12 cellular contexts compared by ENCODE assay signal in the genomic region with DNA sequence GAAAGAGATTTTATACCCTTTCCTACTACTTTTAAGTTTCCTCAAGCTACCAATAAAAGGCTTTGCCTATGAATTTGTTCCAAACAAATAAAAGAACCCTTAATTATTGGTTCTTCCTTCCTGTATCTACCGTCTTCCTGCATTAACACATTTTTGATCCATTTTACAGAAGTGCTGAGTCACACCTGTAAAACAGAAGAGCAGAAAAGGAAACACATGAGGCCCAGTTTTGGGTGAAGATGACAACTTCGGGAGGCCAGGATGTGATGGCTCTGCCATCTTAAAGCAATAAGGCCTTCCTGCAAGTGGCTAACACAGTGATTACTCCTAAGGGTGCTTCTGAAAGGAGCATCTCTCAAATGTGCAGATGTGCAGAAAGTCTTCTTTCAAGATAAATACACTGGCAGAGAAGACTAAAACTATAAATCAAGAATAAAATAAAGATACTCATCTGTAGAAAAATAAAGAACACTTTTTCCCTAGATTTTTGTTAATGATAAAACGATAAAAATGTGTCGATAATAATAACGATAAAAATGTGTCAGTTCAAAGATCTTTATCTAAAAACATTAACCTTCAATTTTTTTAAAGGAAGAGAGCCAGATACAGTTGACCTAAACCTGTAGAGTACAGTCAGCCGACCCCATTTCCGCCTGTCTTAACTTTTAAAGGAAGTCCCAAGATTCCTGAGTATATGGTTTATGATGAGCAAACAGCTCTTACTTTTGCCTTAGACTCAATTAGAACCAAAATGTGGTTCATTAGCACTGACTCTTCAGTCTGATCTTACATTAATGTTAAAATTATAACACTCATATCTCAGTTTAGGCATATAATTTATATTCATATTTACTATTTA.
A peak's percentile ranks its signal among the peaks of the same experiment; 100 is the strongest.
DNase-seq lines count a peak whose midpoint lies in the region; ATAC-seq, FAIRE-seq and TF ChIP-seq lines count a peak whose summit lies in the region.
"Had no signal": no experiment of that assay in that cellular context is flagged by ENCODE, and none has a peak within 500 bp of the region (broad histone marks: within the 10 kb centered on the region; RNA-seq: fewer than 3 reads in every experiment).

No MANE protein-coding gene starts in this region.

- H3K27me3 ChIP-seq in OCI-LY1 (ENCODE audit: insufficient read depth, low read length) (no peaks in the 10 kb centered on the region), astrocyte (ENCODE audit: insufficient read depth, low read length) (no peaks in the 10 kb centered on the region), thyroid gland (no peaks in the 10 kb centered on the region), lower lobe of right lung (ENCODE audit: low read depth) (no peaks in the 10 kb centered on the region)

- H3K4me2 ChIP-seq in OCI-LY1 (ENCODE audit: low read length) (peak overlapping the region; percentile 45), astrocyte (ENCODE audit: low read length) (no peak overlapping the region)

- peak in 1 of 2 donors; percentile 54 for ATAC-seq in natural killer cell treated with Interleukin-12 subunit alpha and Interleukin-12 subunit beta and Interleukin-15 and Interleukin-18, amount 100 ng/mL, for 72 hours
- ATAC-seq in natural killer cell (no peak), lower lobe of right lung (no peak)

- peak overlapping the region; percentile 53 for H3K4me3 Mint-ChIP-seq in natural killer cell treated with Interleukin-12 subunit alpha and Interleukin-12 subunit beta and Interleukin-15 and Interleukin-18, amount 100 ng/mL, for 72 hours
- H3K4me3 Mint-ChIP-seq in natural killer cell (no peak overlapping the region), astrocyte (ENCODE audit: unreplicated experiment) (no peak overlapping the region)

- H3K27ac Mint-ChIP-seq in natural killer cell treated with Interleukin-12 subunit alpha and Interleukin-12 subunit beta and Interleukin-15 and Interleukin-18, amount 100 ng/mL, for 72 hours, result peak overlapping the region; percentile 65 to 76
- H3K27ac Mint-ChIP-seq in natural killer cell (no peak overlapping the region), astrocyte (ENCODE audit: unreplicated experiment) (peak overlapping the region; percentile 36)

- H3K4me3 ChIP-seq in OCI-LY1 (ENCODE audit: low read depth, low read length, poor library complexity, severe bottlenecking), result peak overlapping the region; percentile 8
- no peak overlapping the region for H3K4me3 ChIP-seq in astrocyte (ENCODE audit: insufficient read depth, low read depth, low read length)
- no peak overlapping the region for H3K4me3 ChIP-seq in thyroid gland (replicated peaks in 1 of 3)
- H3K4me3 ChIP-seq in lower lobe of right lung, result no peak overlapping the region

- no peak for TF ChIP-seq CTCF in natural killer cell (IDR thresholded peaks at IDR 0.05)
- TF ChIP-seq CTCF in OCI-LY1 (IDR thresholded peaks at IDR 0.05; ENCODE audit: low read length), result no peak
- TF ChIP-seq CTCF in astrocyte (IDR thresholded peaks at IDR 0.05; ENCODE audit: insufficient read depth, low read depth, low read length), result no peak
- no peak for TF ChIP-seq CTCF in thyroid gland (IDR thresholded peaks at IDR 0.05)
- no peak for TF ChIP-seq CTCF in lower lobe of right lung (IDR thresholded peaks at IDR 0.05)

- H3K4me1 ChIP-seq in OCI-LY1 (ENCODE audit: insufficient read depth, low read length, severe bottlenecking) (peaks cover 93% of the 10 kb centered on the region), astrocyte (ENCODE audit: insufficient read depth, low read length) (peaks cover 57% of the 10 kb centered on the region), thyroid gland (peaks cover 30 to 57% of the 10 kb centered on the region in 2 donors), lower lobe of right lung (peaks cover 37% of the 10 kb centered on the region)

- H3K9ac ChIP-seq in OCI-LY1 (ENCODE audit: low read length) (peak overlapping the region; percentile 48), astrocyte (ENCODE audit: low read length) (no peak overlapping the region)

- peaks cover 18% of the 10 kb centered on the region for H3K36me3 ChIP-seq in OCI-LY1 (ENCODE audit: insufficient read depth, low read length)
- no peaks in the 10 kb centered on the region for H3K36me3 ChIP-seq in astrocyte (ENCODE audit: insufficient read depth, low read length)
- no peaks in the 10 kb centered on the region for H3K36me3 ChIP-seq in thyroid gland
- peaks cover under 1% of the 10 kb centered on the region for H3K36me3 ChIP-seq in lower lobe of right lung

- FAIRE-seq in astrocyte (lab: Jason Lieb, UNC), result no peak

- no peaks in the 10 kb centered on the region for H3K79me2 ChIP-seq in OCI-LY1 (ENCODE audit: insufficient read depth, low read length)
- H3K79me2 ChIP-seq in astrocyte (ENCODE audit: insufficient read depth, low read length), result peaks cover 44% of the 10 kb centered on the region

- no peaks in the 10 kb centered on the region for H3K27me3 Mint-ChIP-seq in natural killer cell treated with Interleukin-12 subunit alpha and Interleukin-12 subunit beta and Interleukin-15 and Interleukin-18, amount 100 ng/mL, for 72 hours
- H3K27me3 Mint-ChIP-seq in natural killer cell (ENCODE audit: low read depth in 2 of 2) (no peaks in the 10 kb centered on the region), astrocyte (ENCODE audit: low read depth, unreplicated experiment) (no peaks in the 10 kb centered on the region)

- H3F3A ChIP-seq in OCI-LY1 (ENCODE audit: insufficient read depth, low read length), result peaks cover 10% of the 10 kb centered on the region

- H3K9me3 Mint-ChIP-seq in natural killer cell treated with Interleukin-12 subunit alpha and Interleukin-12 subunit beta and Interleukin-15 and Interleukin-18, amount 100 ng/mL, for 72 hours, result no peaks in the 10 kb centered on the region
- H3K9me3 Mint-ChIP-seq in natural killer cell, result no peaks in the 10 kb centered on the region
- H3K9me3 Mint-ChIP-seq in astrocyte (ENCODE audit: unreplicated experiment), result no peaks in the 10 kb centered on the region

- H3K9me2 ChIP-seq in OCI-LY1 (ENCODE audit: low read depth, low read length), result no peaks in the 10 kb centered on the region

- intact Hi-C loops in natural killer cell (cut with micrococcal nuclease), result no loop called here
- intact Hi-C loops in thyroid gland (cut with DNase I), result no loop called here
- intact Hi-C loops in lower lobe of right lung (cut with DNase I), result no loop called here

- 78 to 82% methylated on average over 7 of the region's 7 CpGs for WGBS in thyroid gland, 2 donors

- no peak overlapping the region for H2AFZ ChIP-seq in OCI-LY1 (ENCODE audit: low read length)
- H2AFZ ChIP-seq in astrocyte (ENCODE audit: low read depth, low read length), result no peak overlapping the region

- H4K20me1 ChIP-seq in OCI-LY1 (ENCODE audit: insufficient read depth, low read length) (no peaks in the 10 kb centered on the region), astrocyte (ENCODE audit: insufficient read depth, low read length) (peaks cover 28% of the 10 kb centered on the region)

- H3K9me3 ChIP-seq in OCI-LY1 (ENCODE audit: low read length), result no peaks in the 10 kb centered on the region
- no peaks in the 10 kb centered on the region for H3K9me3 ChIP-seq in astrocyte (ENCODE audit: insufficient read depth, low read depth, low read length)
- no peaks in the 10 kb centered on the region for H3K9me3 ChIP-seq in thyroid gland
- no peaks in the 10 kb centered on the region for H3K9me3 ChIP-seq in lower lobe of right lung

- no peak for DNase-seq in natural killer cell treated with Interleukin-12 subunit alpha and Interleukin-12 subunit beta and Interleukin-15 and Interleukin-18, amount 100 ng/mL, for 72 hours (ENCODE audit: low spot score)
- DNase-seq in natural killer cell, result no peak
- no peak for DNase-seq in astrocyte (ENCODE audit: low read depth)
- no peak for DNase-seq in thyroid gland
- DNase-seq in lower lobe of right lung, result no peak
- no peak for DNase-seq in HuH-7.5 (ENCODE audit: low spot score)
- no peak for DNase-seq in NCI-H2171 treated with DMSO at 0.1 percent for 48 hours (lab: John Stamatoyannopoulos, UW)
- DNase-seq: activated T-cell treated with anti-CD3 and anti-CD28 coated beads, Interleukin-2, amount 50 U/mL, for 1 hour; hypothalamus; NCI-H1105; nucleus accumbens had no signal

- H3K27ac ChIP-seq in OCI-LY1 (ENCODE audit: low read depth, low read length, poor library complexity, severe bottlenecking) (peak overlapping the region; percentile 96), astrocyte (ENCODE audit: low read depth, low read length) (no peak overlapping the region), thyroid gland (peak overlapping the region in 2 of 3 donors; percentile 6 to 17), lower lobe of right lung (no peak overlapping the region)

- no peak for TF ChIP-seq POLR2A in thyroid gland (IDR thresholded peaks at IDR 0.05)

- peaks cover 39 to 44% of the 10 kb centered on the region in 2 donors for H3K4me1 Mint-ChIP-seq in natural killer cell treated with Interleukin-12 subunit alpha and Interleukin-12 subunit beta and Interleukin-15 and Interleukin-18, amount 100 ng/mL, for 72 hours (ENCODE audit: low read depth in 2 of 2)
- H3K4me1 Mint-ChIP-seq in natural killer cell (peaks cover 45 to 53% of the 10 kb centered on the region in 2 donors), astrocyte (ENCODE audit: low read depth, unreplicated experiment) (peaks cover 56% of the 10 kb centered on the region)

- H3K36me3 Mint-ChIP-seq in natural killer cell treated with Interleukin-12 subunit alpha and Interleukin-12 subunit beta and Interleukin-15 and Interleukin-18, amount 100 ng/mL, for 72 hours, result no peaks in the 10 kb centered on the region
- H3K36me3 Mint-ChIP-seq in natural killer cell (no peaks in the 10 kb centered on the region), astrocyte (ENCODE audit: low read depth, unreplicated experiment) (peaks cover 3% of the 10 kb centered on the region)

Comparison
In these comparisons a context has a peak if more than half of its experiments do, and no peak if none do; other contexts are left out.
1. H3K27ac Mint-ChIP-seq: peak in natural killer cell treated with Interleukin-12 subunit alpha and Interleukin-12 subunit beta and Interleukin-15 and Interleukin-18, amount 100 ng/mL, for 72 hours (2 of 2) and astrocyte (single experiment); none in natural killer cell (0 of 2).
2. H3K27ac ChIP-seq: peak in OCI-LY1 (single experiment) and thyroid gland (2 of 3); none in astrocyte (single experiment) and lower lobe of right lung (single experiment).